In the genomic region with DNA sequence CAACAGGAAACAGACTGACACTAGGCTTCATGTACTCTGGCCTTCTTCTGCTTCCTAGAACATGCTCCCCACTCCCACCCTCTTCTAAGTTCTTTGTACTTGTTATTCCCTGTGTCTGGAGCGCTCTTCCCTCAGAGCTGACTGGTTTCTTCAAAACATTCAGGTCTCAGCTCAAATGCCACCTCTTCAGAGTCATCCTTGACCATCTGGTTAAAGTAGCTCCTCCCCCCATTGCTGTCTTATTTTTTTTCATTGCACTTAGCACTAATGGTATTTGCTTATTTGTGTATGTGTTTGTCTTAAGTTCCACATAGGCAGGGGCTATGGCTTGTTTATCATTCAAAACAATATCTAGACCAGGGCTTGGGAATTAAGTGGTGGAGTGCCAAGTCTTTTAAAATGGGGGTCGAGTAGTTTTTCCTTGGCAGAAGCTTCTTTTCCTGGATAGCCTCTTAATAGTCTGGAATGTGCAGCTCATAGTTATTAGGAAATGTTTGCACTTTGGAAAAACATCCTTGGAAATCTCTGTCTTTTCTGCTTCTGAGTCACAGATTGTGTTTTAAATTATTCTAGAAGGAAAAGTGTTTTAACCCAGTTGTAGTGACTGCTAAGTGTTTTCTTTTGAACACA, we compare ENCODE assay signal across 13 cellular contexts. TPM values are rescaled to one million over a fixed set of nuclear protein-coding genes. Genes with fewer than 3 reads are reported as not detected.
DNase-seq lines count a peak whose midpoint lies in the region; ATAC-seq and TF ChIP-seq lines count a peak whose summit lies in the region.
"Had no signal": no experiment of that assay in that cellular context is flagged by ENCODE, and none has a peak within 500 bp of the region (broad histone marks: within the 10 kb centered on the region; RNA-seq: fewer than 3 reads in every experiment).

No MANE protein-coding gene starts in this region.

- no peaks in the 10 kb centered on the region for H3K9me3 Mint-ChIP-seq in activated CD8-positive, alpha-beta T cell treated with anti-CD3 and anti-CD28 coated beads for 36 hours
- H3K9me3 Mint-ChIP-seq in activated CD8-positive, alpha-beta T cell treated with anti-CD3 and anti-CD28 coated beads, Interleukin-2, amount 10 ng/mL, durations not matched to agents 7 days and 5 days (ENCODE audit: insufficient read depth), result no peaks in the 10 kb centered on the region
- no peaks in the 10 kb centered on the region for H3K9me3 Mint-ChIP-seq in activated naive CD8-positive, alpha-beta T cell treated with anti-CD3 and anti-CD28 coated beads, Interleukin-2, amount 50 U/mL, for 24 hours
- peaks cover 1% of the 10 kb centered on the region for H3K9me3 Mint-ChIP-seq in glutamatergic neuron (ENCODE audit: unreplicated experiment)
- no peaks in the 10 kb centered on the region for H3K9me3 Mint-ChIP-seq in activated CD4-positive, alpha-beta memory T cell treated with anti-CD3 and anti-CD28 coated beads for 36 hours

- CTCF ChIA-PET in activated CD8-positive, alpha-beta T cell treated with anti-CD3 and anti-CD28 coated beads for 36 hours (lab: Charles Lee), result no interaction called here
- CTCF ChIA-PET in activated CD8-positive, alpha-beta T cell treated with anti-CD3 and anti-CD28 coated beads, Interleukin-2, amount 10 ng/mL, durations not matched to agents 7 days and 5 days (lab: Charles Lee), result interaction anchor here (1.0 kb wide), 1 partner anchor 103 kb away, joined by 4 read pairs; no protein-coding TSS in a partner anchor
- CTCF ChIA-PET in activated CD4-positive, alpha-beta memory T cell treated with anti-CD3 and anti-CD28 coated beads for 36 hours (lab: Charles Lee), result no interaction called here

- no peaks in the 10 kb centered on the region for H3K27me3 Mint-ChIP-seq in activated CD8-positive, alpha-beta T cell treated with anti-CD3 and anti-CD28 coated beads for 36 hours
- H3K27me3 Mint-ChIP-seq in activated CD8-positive, alpha-beta T cell treated with anti-CD3 and anti-CD28 coated beads, Interleukin-2, amount 10 ng/mL, durations not matched to agents 7 days and 5 days (ENCODE audit: low read depth), result no peaks in the 10 kb centered on the region
- H3K27me3 Mint-ChIP-seq in activated naive CD8-positive, alpha-beta T cell treated with anti-CD3 and anti-CD28 coated beads, Interleukin-2, amount 50 U/mL, for 24 hours, result no peaks in the 10 kb centered on the region
- H3K27me3 Mint-ChIP-seq in glutamatergic neuron (ENCODE audit: unreplicated experiment), result peaks cover 1% of the 10 kb centered on the region
- no peaks in the 10 kb centered on the region for H3K27me3 Mint-ChIP-seq in activated CD4-positive, alpha-beta memory T cell treated with anti-CD3 and anti-CD28 coated beads for 36 hours

- DNase-seq in activated CD8-positive, alpha-beta T cell treated with anti-CD3 and anti-CD28 coated beads for 36 hours, result no peak
- no peak for DNase-seq in activated CD8-positive, alpha-beta T cell treated with anti-CD3 and anti-CD28 coated beads, Interleukin-2, amount 10 ng/mL, durations not matched to agents 7 days and 5 days
- DNase-seq in activated naive CD8-positive, alpha-beta T cell treated with anti-CD3 and anti-CD28 coated beads, Interleukin-2, amount 50 U/mL, for 24 hours, result no peak
- DNase-seq in glutamatergic neuron (no peak), stromal cell of bone marrow (ENCODE audit: low read depth) (peak; percentile 25)
- no peak for DNase-seq in activated CD4-positive, alpha-beta memory T cell treated with anti-CD3 and anti-CD28 coated beads for 36 hours
- DNase-seq: effector CD8-positive, alpha-beta T cell; midbrain; NCI-H2171 treated with DMSO at 0.1 percent for 48 hours; stimulated activated CD4-positive, alpha-beta T cell treated with anti-CD3 and anti-CD28 coated beads, Interleukin-2, amount 100 ng/mL, for 24 hours; tibial artery had no signal

- ATAC-seq in activated CD8-positive, alpha-beta T cell treated with anti-CD3 and anti-CD28 coated beads for 36 hours, result no peak
- no peak for ATAC-seq in activated CD8-positive, alpha-beta T cell treated with anti-CD3 and anti-CD28 coated beads, Interleukin-2, amount 10 ng/mL, durations not matched to agents 7 days and 5 days
- ATAC-seq in activated naive CD8-positive, alpha-beta T cell treated with anti-CD3 and anti-CD28 coated beads, Interleukin-2, amount 50 U/mL, for 24 hours, result no peak
- ATAC-seq in GM19328 (IDR thresholded peaks at IDR 0.05; ENCODE audit: unreplicated experiment) (no peak), GM21717 (IDR thresholded peaks at IDR 0.05; ENCODE audit: unreplicated experiment) (no peak)

- H3K4me3 Mint-ChIP-seq in activated CD8-positive, alpha-beta T cell treated with anti-CD3 and anti-CD28 coated beads for 36 hours, result no peak overlapping the region
- H3K4me3 Mint-ChIP-seq in activated CD8-positive, alpha-beta T cell treated with anti-CD3 and anti-CD28 coated beads, Interleukin-2, amount 10 ng/mL, durations not matched to agents 7 days and 5 days, result no peak overlapping the region
- no peak overlapping the region for H3K4me3 Mint-ChIP-seq in activated naive CD8-positive, alpha-beta T cell treated with anti-CD3 and anti-CD28 coated beads, Interleukin-2, amount 50 U/mL, for 24 hours
- H3K4me3 Mint-ChIP-seq in glutamatergic neuron (ENCODE audit: unreplicated experiment), result no peak overlapping the region
- no peak overlapping the region for H3K4me3 Mint-ChIP-seq in activated CD4-positive, alpha-beta memory T cell treated with anti-CD3 and anti-CD28 coated beads for 36 hours

- intact Hi-C loops in activated CD8-positive, alpha-beta T cell treated with anti-CD3 and anti-CD28 coated beads for 36 hours (cut with micrococcal nuclease), result no loop called here
- intact Hi-C loops in activated CD4-positive, alpha-beta memory T cell treated with anti-CD3 and anti-CD28 coated beads for 36 hours (cut with micrococcal nuclease), result no loop called here

- no peak for TF ChIP-seq CTCF in activated CD8-positive, alpha-beta T cell treated with anti-CD3 and anti-CD28 coated beads for 36 hours (IDR thresholded peaks at IDR 0.05)
- no peak for TF ChIP-seq CTCF in glutamatergic neuron (IDR thresholded peaks at IDR 0.05; ENCODE audit: partially characterized antibody, unreplicated experiment)

- peak overlapping the region; percentile 28 for H3K27ac Mint-ChIP-seq in activated CD8-positive, alpha-beta T cell treated with anti-CD3 and anti-CD28 coated beads for 36 hours
- no peak overlapping the region for H3K27ac Mint-ChIP-seq in activated CD8-positive, alpha-beta T cell treated with anti-CD3 and anti-CD28 coated beads, Interleukin-2, amount 10 ng/mL, durations not matched to agents 7 days and 5 days
- H3K27ac Mint-ChIP-seq in activated naive CD8-positive, alpha-beta T cell treated with anti-CD3 and anti-CD28 coated beads, Interleukin-2, amount 50 U/mL, for 24 hours, result peak overlapping the region; percentile 13
- H3K27ac Mint-ChIP-seq in glutamatergic neuron (ENCODE audit: unreplicated experiment), result peak overlapping the region; percentile 18
- no peak overlapping the region for H3K27ac Mint-ChIP-seq in activated CD4-positive, alpha-beta memory T cell treated with anti-CD3 and anti-CD28 coated beads for 36 hours

- POLR2A ChIA-PET in activated CD8-positive, alpha-beta T cell treated with anti-CD3 and anti-CD28 coated beads for 36 hours (lab: Charles Lee), result interaction anchor here (1.2 kb wide), 1 partner anchor 49 kb away, joined by 5 read pairs; no protein-coding TSS in a partner anchor
- POLR2A ChIA-PET in activated CD8-positive, alpha-beta T cell treated with anti-CD3 and anti-CD28 coated beads, Interleukin-2, amount 10 ng/mL, durations not matched to agents 7 days and 5 days (lab: Charles Lee), result no interaction called here
- POLR2A ChIA-PET in activated CD4-positive, alpha-beta memory T cell treated with anti-CD3 and anti-CD28 coated beads for 36 hours (lab: Charles Lee), result no interaction called here

- H3K36me3 Mint-ChIP-seq in activated CD8-positive, alpha-beta T cell treated with anti-CD3 and anti-CD28 coated beads for 36 hours (ENCODE audit: low read depth), result peaks cover 11% of the 10 kb centered on the region
- peaks cover 17% of the 10 kb centered on the region for H3K36me3 Mint-ChIP-seq in activated CD8-positive, alpha-beta T cell treated with anti-CD3 and anti-CD28 coated beads, Interleukin-2, amount 10 ng/mL, durations not matched to agents 7 days and 5 days (ENCODE audit: low read depth)
- H3K36me3 Mint-ChIP-seq in activated naive CD8-positive, alpha-beta T cell treated with anti-CD3 and anti-CD28 coated beads, Interleukin-2, amount 50 U/mL, for 24 hours (ENCODE audit: low read depth), result peaks cover 23% of the 10 kb centered on the region
- no peaks in the 10 kb centered on the region for H3K36me3 Mint-ChIP-seq in glutamatergic neuron (ENCODE audit: unreplicated experiment)
- peaks cover 7% of the 10 kb centered on the region for H3K36me3 Mint-ChIP-seq in activated CD4-positive, alpha-beta memory T cell treated with anti-CD3 and anti-CD28 coated beads for 36 hours

- H3K4me1 Mint-ChIP-seq in activated CD8-positive, alpha-beta T cell treated with anti-CD3 and anti-CD28 coated beads for 36 hours (ENCODE audit: low read depth), result peaks cover 57% of the 10 kb centered on the region
- H3K4me1 Mint-ChIP-seq in activated CD8-positive, alpha-beta T cell treated with anti-CD3 and anti-CD28 coated beads, Interleukin-2, amount 10 ng/mL, durations not matched to agents 7 days and 5 days (ENCODE audit: low read depth), result peaks cover 10% of the 10 kb centered on the region
- H3K4me1 Mint-ChIP-seq in activated naive CD8-positive, alpha-beta T cell treated with anti-CD3 and anti-CD28 coated beads, Interleukin-2, amount 50 U/mL, for 24 hours, result peaks cover 61% of the 10 kb centered on the region
- peaks cover 21% of the 10 kb centered on the region for H3K4me1 Mint-ChIP-seq in glutamatergic neuron (ENCODE audit: low read depth, unreplicated experiment)
- peaks cover 41% of the 10 kb centered on the region for H3K4me1 Mint-ChIP-seq in activated CD4-positive, alpha-beta memory T cell treated with anti-CD3 and anti-CD28 coated beads for 36 hours (ENCODE audit: low read depth)

RNA-seq across cellular contexts. Expression of gene RALA, which starts 60.0 kb away (rescaled TPM):
- 10 to 100 TPM; 32.5 to 32.8 TPM for total RNA-seq in activated CD8-positive, alpha-beta T cell treated with anti-CD3 and anti-CD28 coated beads for 36 hours
- 10 to 100 TPM; 32.2 to 33.9 TPM for total RNA-seq in activated CD8-positive, alpha-beta T cell treated with anti-CD3 and anti-CD28 coated beads, Interleukin-2, amount 10 ng/mL, durations not matched to agents 7 days and 5 days
- total RNA-seq in glutamatergic neuron (ENCODE audit: unreplicated experiment), result 69.9 TPM
- total RNA-seq in activated CD4-positive, alpha-beta memory T cell treated with anti-CD3 and anti-CD28 coated beads for 36 hours, result 10 to 100 TPM; 27.1 to 31.4 TPM

Comparison
In these comparisons a context has a peak if more than half of its experiments do, and no peak if none do; other contexts are left out.
1. H3K27ac Mint-ChIP-seq: peak in activated CD8-positive, alpha-beta T cell treated with anti-CD3 and anti-CD28 coated beads for 36 hours (single experiment), activated naive CD8-positive, alpha-beta T cell treated with anti-CD3 and anti-CD28 coated beads, Interleukin-2, amount 50 U/mL, for 24 hours (single experiment) and glutamatergic neuron (single experiment); none in activated CD8-positive, alpha-beta T cell treated with anti-CD3 and anti-CD28 coated beads, Interleukin-2, amount 10 ng/mL, durations not matched to agents 7 days and 5 days (single experiment) and activated CD4-positive, alpha-beta memory T cell treated with anti-CD3 and anti-CD28 coated beads for 36 hours (single experiment).